In the genomic region with DNA sequence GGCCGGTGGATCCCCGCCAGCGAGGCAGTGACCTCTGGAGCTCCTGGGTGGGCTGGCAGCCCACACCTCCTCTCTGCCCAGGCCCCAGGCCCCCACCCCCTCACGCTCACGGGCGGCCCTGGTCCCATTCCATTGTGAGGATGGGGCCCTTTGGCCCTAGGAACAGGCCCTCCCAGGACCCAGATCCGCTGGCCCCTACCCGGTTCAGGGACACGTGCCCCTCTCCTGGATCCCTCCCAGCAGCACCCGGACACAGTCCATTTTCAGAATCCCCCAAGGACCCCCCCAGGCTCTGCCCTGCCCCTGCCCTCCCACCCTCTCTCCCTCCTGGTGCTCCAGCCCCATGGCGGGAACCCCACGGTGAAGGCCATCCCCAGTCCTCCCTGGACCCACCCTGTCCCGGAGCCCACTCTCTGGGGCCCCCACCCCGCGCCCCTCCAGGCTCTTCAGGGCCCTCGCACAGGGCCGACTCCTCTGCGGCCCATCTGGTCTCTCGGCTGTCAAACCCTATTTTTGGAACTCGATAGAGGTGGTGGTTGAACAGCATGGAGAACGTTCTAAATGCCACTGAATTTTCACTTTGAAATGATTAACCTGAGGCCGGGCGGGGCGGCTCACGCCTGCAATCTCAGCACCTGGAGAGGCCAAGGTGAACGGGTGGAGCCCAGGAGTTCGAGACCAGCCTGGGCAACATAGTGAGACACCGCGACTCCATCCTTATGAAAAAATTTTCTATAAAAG, we compare ENCODE assay signal across 16 cellular contexts. TPM values are rescaled to one million over a fixed set of nuclear protein-coding genes. Genes with fewer than 3 reads are reported as not detected.
DNase-seq lines count a peak whose midpoint lies in the region; ATAC-seq and TF ChIP-seq lines count a peak whose summit lies in the region.
"Had no signal": no experiment of that assay in that cellular context is flagged by ENCODE, and none has a peak within 500 bp of the region (broad histone marks: within the 10 kb centered on the region; RNA-seq: fewer than 3 reads in every experiment).

No MANE protein-coding gene starts in this region.

- H3K9me3 ChIP-seq in left ventricle myocardium inferior (replicated peaks), result no peaks in the 10 kb centered on the region
- H3K9me3 ChIP-seq in mucosa of stomach (ENCODE audit: control insufficient read depth, low read length), result no peaks in the 10 kb centered on the region
- no peaks in the 10 kb centered on the region for H3K9me3 ChIP-seq in upper lobe of left lung
- H3K9me3 ChIP-seq: ovary, testis had no signal

- H3K9ac ChIP-seq in mucosa of stomach (ENCODE audit: low read length), result peak overlapping the region; percentile 81

- no peak for TF ChIP-seq CTCF in left ventricle myocardium inferior (IDR thresholded peaks at IDR 0.05; ENCODE audit: borderline replicate concordance)
- no peak for TF ChIP-seq CTCF in upper lobe of left lung (IDR thresholded peaks at IDR 0.05)

- H3K27me3 ChIP-seq in left ventricle myocardium inferior (ENCODE audit: low read depth) (peaks cover 37% of the 10 kb centered on the region), mucosa of stomach (ENCODE audit: control insufficient read depth, insufficient read depth, low read length) (no peaks in the 10 kb centered on the region), upper lobe of left lung (no peaks in the 10 kb centered on the region)
- H3K27me3 ChIP-seq: ovary, testis had no signal

- H3K4me3 ChIP-seq in left ventricle myocardium inferior, result no peak overlapping the region
- no peak overlapping the region for H3K4me3 ChIP-seq in mucosa of stomach (ENCODE audit: low read length)
- H3K4me3 ChIP-seq in upper lobe of left lung, result peak overlapping the region in 3 of 4 donors; percentile 40 to 50 (median 45)
- H3K4me3 ChIP-seq: ovary, testis had no signal

- no peaks in the 10 kb centered on the region for H3K4me1 ChIP-seq in left ventricle myocardium inferior
- peaks cover 51% of the 10 kb centered on the region for H3K4me1 ChIP-seq in mucosa of stomach (ENCODE audit: control insufficient read depth, insufficient read depth, low read length)
- peaks cover 0 to 20% (median 2%) of the 10 kb centered on the region in 4 donors for H3K4me1 ChIP-seq in upper lobe of left lung
- H3K4me1 ChIP-seq: testis had no signal

- no peak overlapping the region for H3K27ac ChIP-seq in left ventricle myocardium inferior (replicated peaks)
- H3K27ac ChIP-seq in upper lobe of left lung, result peak overlapping the region; percentile 65 to 89 (median 78)
- H3K27ac ChIP-seq: ovary, testis had no signal

- intact Hi-C loops in left ventricle myocardium superior (cut with micrococcal nuclease) (no loop called here), left ventricle myocardium inferior (cut with micrococcal nuclease) (no loop called here)

- DNase-seq in left ventricle myocardium superior, result peak; percentile 9
- DNase-seq in left ventricle myocardium inferior, result no peak
- DNase-seq in upper lobe of left lung, result peak in 1 of 2 donors; percentile 51
- DNase-seq in SIG-M5 (lab: John Stamatoyannopoulos, UW), result no peak
- DNase-seq in UCSD-AML1 (lab: John Stamatoyannopoulos, UW; ENCODE audit: unreplicated experiment), result no peak
- DNase-seq: activated CD4-positive, CD25-positive, alpha-beta regulatory T cell; activated CD8-positive, alpha-beta memory T cell treated with anti-CD3 and anti-CD28 coated beads, Interleukin-2, amount 10 ng/mL, durations not matched to agents 7 days and 5 days; effector CD8-positive, alpha-beta T cell; MM.1S; NCI-H2107; testis had no signal

- no peak for TF ChIP-seq POLR2A in upper lobe of left lung (IDR thresholded peaks at IDR 0.05)

- 76 to 84% methylated on average over 16 to 22 of the region's 29 CpGs for whole genome bisulfite sequencing in upper lobe of left lung, 2 donors

- ATAC-seq in left ventricle myocardium superior (no peak), esophagus mucosa (peak; percentile 1), upper lobe of left lung (ENCODE audit: low FRiP score in 2 of 2) (no peak), GM18502 (IDR thresholded peaks at IDR 0.05; ENCODE audit: poor library complexity, unreplicated experiment) (no peak)
- ATAC-seq: activated CD8-positive, alpha-beta memory T cell treated with anti-CD3 and anti-CD28 coated beads, Interleukin-2, amount 10 ng/mL, durations not matched to agents 7 days and 5 days had no signal

- no peak for TF ChIP-seq EP300 in upper lobe of left lung (IDR thresholded peaks at IDR 0.05)

- H3K36me3 ChIP-seq in left ventricle myocardium inferior (no peaks in the 10 kb centered on the region), mucosa of stomach (ENCODE audit: control insufficient read depth, insufficient read depth, low read length) (no peaks in the 10 kb centered on the region), upper lobe of left lung (no peaks in the 10 kb centered on the region)
- H3K36me3 ChIP-seq: ovary had no signal

RNA-seq across cellular contexts. Expression of a gene that starts 8.1 kb away (rescaled TPM):
- total RNA-seq in left ventricle myocardium superior (10.2 TPM), left ventricle myocardium inferior (8.4 TPM), esophagus mucosa (5.7 TPM), upper lobe of left lung (100 to 1,000 TPM in 1 of 6 donors, 10 to 100 TPM in 5; 31.0 to 109 (median 37.5) TPM)

RNA-seq across cellular contexts. Expression of a gene that starts 28.9 kb away (rescaled TPM):
- total RNA-seq in left ventricle myocardium superior (9.6 TPM), left ventricle myocardium inferior (8.5 TPM), esophagus mucosa (5.5 TPM), upper lobe of left lung (10 to 100 TPM in 4 of 6 donors, 1 to 10 TPM in 2; 9.1 to 25.1 (median 11.5) TPM)

RNA-seq across cellular contexts. Expression of a gene that starts 36.6 kb away (rescaled TPM):
- total RNA-seq in left ventricle myocardium superior, result not detected
- total RNA-seq in left ventricle myocardium inferior, result not detected
- total RNA-seq in esophagus mucosa, result 0.36 TPM
- not detected for total RNA-seq in upper lobe of left lung
- total RNA-seq: activated CD8-positive, alpha-beta memory T cell treated with anti-CD3 and anti-CD28 coated beads, Interleukin-2, amount 10 ng/mL, durations not matched to agents 7 days and 5 days; mesenteric fat pad had no signal

Comparison
In these comparisons a context has a peak if more than half of its experiments do, and no peak if none do; other contexts are left out.
1. H3K4me3 ChIP-seq: peak in upper lobe of left lung (3 of 4); none in left ventricle myocardium inferior (single experiment) and mucosa of stomach (single experiment).